Comparison of ENCODE assay signal across 9 cellular contexts in genomic region chr11:65903068-65903481, GRCh38. TPM values are rescaled to one million over a fixed set of nuclear protein-coding genes. Genes with fewer than 3 reads are reported as not detected.
DNase-seq lines count a peak whose midpoint lies in the region; ATAC-seq and TF ChIP-seq lines count a peak whose summit lies in the region.
"Had no signal": no experiment of that assay in that cellular context is flagged by ENCODE, and none has a peak within 500 bp of the region (broad histone marks: within the 10 kb centered on the region; RNA-seq: fewer than 3 reads in every experiment).

No MANE protein-coding gene starts in this region.

- intact Hi-C loops in natural killer cell (cut with micrococcal nuclease), result loop anchor here (2.0 kb wide), 1 partner anchor 16 kb away; the partner anchor contains the start of genes C11orf68 and DRAP1
- intact Hi-C loops in head of caudate nucleus (cut with DNase I), result no loop called here

- H3K4me3 Mint-ChIP-seq in natural killer cell, result no peak overlapping the region
- no peak overlapping the region for H3K4me3 Mint-ChIP-seq in natural killer cell treated with Interleukin-12 subunit alpha and Interleukin-12 subunit beta and Interleukin-15 and Interleukin-18, amount 100 ng/mL, for 72 hours

- no peak for DNase-seq in natural killer cell
- no peak for DNase-seq in natural killer cell treated with Interleukin-12 subunit alpha and Interleukin-12 subunit beta and Interleukin-15 and Interleukin-18, amount 100 ng/mL, for 72 hours (ENCODE audit: low spot score)
- DNase-seq in SK-MEL-5 (ENCODE audit: low read depth, low spot score), result peak; percentile 48
- peak; percentile 80 for DNase-seq in fibroblast of peridontal ligament (ENCODE audit: extremely low read depth)
- no peak for DNase-seq in central memory CD4-positive, alpha-beta T cell
- no peak for DNase-seq in DMS114 treated with DMSO at 0.1 percent for 48 hours (lab: John Stamatoyannopoulos, UW; ENCODE audit: unreplicated experiment)
- DNase-seq in head of caudate nucleus, result no peak
- DNase-seq: KG1 had no signal

- H3K36me3 Mint-ChIP-seq in natural killer cell, result no peaks in the 10 kb centered on the region
- no peaks in the 10 kb centered on the region for H3K36me3 Mint-ChIP-seq in natural killer cell treated with Interleukin-12 subunit alpha and Interleukin-12 subunit beta and Interleukin-15 and Interleukin-18, amount 100 ng/mL, for 72 hours

- peak overlapping the region; percentile 90 to 98 for H3K27ac Mint-ChIP-seq in natural killer cell
- no peak overlapping the region for H3K27ac Mint-ChIP-seq in natural killer cell treated with Interleukin-12 subunit alpha and Interleukin-12 subunit beta and Interleukin-15 and Interleukin-18, amount 100 ng/mL, for 72 hours

- ATAC-seq in natural killer cell, result no peak
- no peak for ATAC-seq in natural killer cell treated with Interleukin-12 subunit alpha and Interleukin-12 subunit beta and Interleukin-15 and Interleukin-18, amount 100 ng/mL, for 72 hours
- no peak for ATAC-seq in GM19324 (IDR thresholded peaks at IDR 0.05; ENCODE audit: low FRiP score, unreplicated experiment)

- TF ChIP-seq CTCF in natural killer cell (IDR thresholded peaks at IDR 0.05), result no peak

- in situ Hi-C loops in SK-MEL-5 (cut with HindIII; ENCODE audit: low pct_unique_long_range_greater_than_20kb, low sequenced_read_pairs), result no loop called here

- no peaks in the 10 kb centered on the region for H3K9me3 Mint-ChIP-seq in natural killer cell
- no peaks in the 10 kb centered on the region for H3K9me3 Mint-ChIP-seq in natural killer cell treated with Interleukin-12 subunit alpha and Interleukin-12 subunit beta and Interleukin-15 and Interleukin-18, amount 100 ng/mL, for 72 hours

- H3K4me1 Mint-ChIP-seq in natural killer cell, result peaks cover 12 to 23% of the 10 kb centered on the region in 2 donors
- peaks cover 18 to 27% of the 10 kb centered on the region in 2 donors for H3K4me1 Mint-ChIP-seq in natural killer cell treated with Interleukin-12 subunit alpha and Interleukin-12 subunit beta and Interleukin-15 and Interleukin-18, amount 100 ng/mL, for 72 hours (ENCODE audit: low read depth in 2 of 2)

- peaks cover 5 to 6% of the 10 kb centered on the region in 2 donors for H3K27me3 Mint-ChIP-seq in natural killer cell (ENCODE audit: low read depth in 2 of 2)
- no peaks in the 10 kb centered on the region for H3K27me3 Mint-ChIP-seq in natural killer cell treated with Interleukin-12 subunit alpha and Interleukin-12 subunit beta and Interleukin-15 and Interleukin-18, amount 100 ng/mL, for 72 hours

RNA-seq across cellular contexts. Expression of gene FOSL1, which starts 2.9 kb away (rescaled TPM):
- 1 to 10 TPM; 3.4 to 9.0 (median 6.8) TPM for total RNA-seq in natural killer cell
- total RNA-seq in natural killer cell treated with Interleukin-12 subunit alpha and Interleukin-12 subunit beta and Interleukin-15 and Interleukin-18, amount 100 ng/mL, for 72 hours, result 10 to 100 TPM in 1 of 2 donors, 1 to 10 TPM in 1; 7.9 to 18.1 TPM
- 8.9 and 10.2 TPM in 2 replicates for total RNA-seq in SK-MEL-5 (2014; rRNA removed; shearing (Covaris generic))
- polyA plus RNA-seq in SK-MEL-5 (2015; cell fraction: cytosol; rRNA removed), result 29.1 and 34.9 TPM in 2 replicates
- polyA plus RNA-seq in SK-MEL-5 (2015; cell fraction: nucleus; rRNA removed), result 4.1 and 14.5 TPM in 2 replicates

RNA-seq across cellular contexts. Expression of gene CCDC85B, which starts 12.6 kb away (rescaled TPM):
- total RNA-seq in natural killer cell, result 10 to 100 TPM; 22.6 to 36.1 (median 24.1) TPM
- total RNA-seq in natural killer cell treated with Interleukin-12 subunit alpha and Interleukin-12 subunit beta and Interleukin-15 and Interleukin-18, amount 100 ng/mL, for 72 hours, result 10 to 100 TPM; 44.6 to 89.8 TPM
- total RNA-seq in SK-MEL-5 (2014; rRNA removed; shearing (Covaris generic)), result 22.2 and 23.7 TPM in 2 replicates
- 75.6 and 87.8 TPM in 2 replicates for polyA plus RNA-seq in SK-MEL-5 (2015; cell fraction: cytosol; rRNA removed)
- polyA plus RNA-seq in SK-MEL-5 (2015; cell fraction: nucleus; rRNA removed), result 11.6 and 13.1 TPM in 2 replicates

RNA-seq across cellular contexts. Expression of gene FIBP, which starts 14.8 kb away (rescaled TPM):
- total RNA-seq in natural killer cell, result 10 to 100 TPM; 36.5 to 47.9 (median 45.7) TPM
- total RNA-seq in natural killer cell treated with Interleukin-12 subunit alpha and Interleukin-12 subunit beta and Interleukin-15 and Interleukin-18, amount 100 ng/mL, for 72 hours, result 100 to 1,000 TPM in 1 of 2 donors, 10 to 100 TPM in 1; 76.6 to 157 TPM
- total RNA-seq in SK-MEL-5 (2014; rRNA removed; shearing (Covaris generic)), result 60.8 and 62.9 TPM in 2 replicates
- 60.2 and 74.5 TPM in 2 replicates for polyA plus RNA-seq in SK-MEL-5 (2015; cell fraction: cytosol; rRNA removed)
- 84.1 and 100 TPM in 2 replicates for polyA plus RNA-seq in SK-MEL-5 (2015; cell fraction: nucleus; rRNA removed)

RNA-seq across cellular contexts. Expression of gene C11orf68, which starts 15.8 kb away (rescaled TPM):
- 10 to 100 TPM; 19.9 to 28.3 (median 20.7) TPM for total RNA-seq in natural killer cell
- 10 to 100 TPM; 15.4 to 24.7 TPM for total RNA-seq in natural killer cell treated with Interleukin-12 subunit alpha and Interleukin-12 subunit beta and Interleukin-15 and Interleukin-18, amount 100 ng/mL, for 72 hours
- 7.8 and 9.8 TPM in 2 replicates for total RNA-seq in SK-MEL-5 (2014; rRNA removed; shearing (Covaris generic))
- 31.8 and 34.2 TPM in 2 replicates for polyA plus RNA-seq in SK-MEL-5 (2015; cell fraction: cytosol; rRNA removed)
- 13.0 and 13.3 TPM in 2 replicates for polyA plus RNA-seq in SK-MEL-5 (2015; cell fraction: nucleus; rRNA removed)

RNA-seq across cellular contexts. Expression of gene DRAP1, which starts 16.2 kb away (rescaled TPM):
- total RNA-seq in natural killer cell, result 100 to 1,000 TPM; 114 to 115 (median 115) TPM
- total RNA-seq in natural killer cell treated with Interleukin-12 subunit alpha and Interleukin-12 subunit beta and Interleukin-15 and Interleukin-18, amount 100 ng/mL, for 72 hours, result 10 to 100 TPM; 88.5 to 95.6 TPM
- total RNA-seq in SK-MEL-5 (2014; rRNA removed; shearing (Covaris generic)), result 66.5 and 72.9 TPM in 2 replicates
- 65.6 and 99.1 TPM in 2 replicates for polyA plus RNA-seq in SK-MEL-5 (2015; cell fraction: cytosol; rRNA removed)
- polyA plus RNA-seq in SK-MEL-5 (2015; cell fraction: nucleus; rRNA removed), result 28.3 and 31.6 TPM in 2 replicates

Comparison
In these comparisons a context has a peak if more than half of its experiments do, and no peak if none do; other contexts are left out.
1. H3K27ac Mint-ChIP-seq: peak in natural killer cell (2 of 2); none in natural killer cell treated with Interleukin-12 subunit alpha and Interleukin-12 subunit beta and Interleukin-15 and Interleukin-18, amount 100 ng/mL, for 72 hours (0 of 2).
2. DNase-seq: peak in SK-MEL-5 (single experiment) and fibroblast of peridontal ligament (single experiment); none in natural killer cell (single experiment), natural killer cell treated with Interleukin-12 subunit alpha and Interleukin-12 subunit beta and Interleukin-15 and Interleukin-18, amount 100 ng/mL, for 72 hours (single experiment), central memory CD4-positive, alpha-beta T cell (single experiment), DMS114 treated with DMSO at 0.1 percent for 48 hours (single experiment) and head of caudate nucleus (0 of 42).